ENCODE assay signal across 1 cellular context in genomic region chr19:16571689-16572331, GRCh38.
TF ChIP-seq lines count a peak whose summit lies in the region.

No MANE protein-coding gene starts in this region.

TF ChIP-seq in K562, 482 proteins besides CTCF, POLR2A, EP300 and RAD21 (continued from another document):
- TF ChIP-seq RBBP5 (IDR thresholded peaks at IDR 0.05; ENCODE audit: borderline replicate concordance, insufficient read depth, low read length, poor library complexity, severe bottlenecking) (peak; percentile 75), SETDB1 (IDR thresholded peaks at IDR 0.05; ENCODE audit: low read length) (no peak), KDM5B (IDR thresholded peaks at IDR 0.05; ENCODE audit: insufficient replicate concordance, low read depth, low read length) (peak; percentile 69), THAP12 (CRISPR knock-in tag; IDR thresholded peaks at IDR 0.05) (peak; percentile 87; the same call in 1 of the 2 replicates), IRF2 (CRISPR knock-in tag; IDR thresholded peaks at IDR 0.05) (peak; percentile 67; the same call in 1 of the 2 replicates), RBM22 (IDR thresholded peaks at IDR 0.05; ENCODE audit: low read depth, low read length, poor library complexity, severe bottlenecking) (peak; percentile 90)
TF ChIP-seq in K562: peak in this region for 34.
